Comparison of ENCODE assay signal across 1 cellular context in the genomic region with DNA sequence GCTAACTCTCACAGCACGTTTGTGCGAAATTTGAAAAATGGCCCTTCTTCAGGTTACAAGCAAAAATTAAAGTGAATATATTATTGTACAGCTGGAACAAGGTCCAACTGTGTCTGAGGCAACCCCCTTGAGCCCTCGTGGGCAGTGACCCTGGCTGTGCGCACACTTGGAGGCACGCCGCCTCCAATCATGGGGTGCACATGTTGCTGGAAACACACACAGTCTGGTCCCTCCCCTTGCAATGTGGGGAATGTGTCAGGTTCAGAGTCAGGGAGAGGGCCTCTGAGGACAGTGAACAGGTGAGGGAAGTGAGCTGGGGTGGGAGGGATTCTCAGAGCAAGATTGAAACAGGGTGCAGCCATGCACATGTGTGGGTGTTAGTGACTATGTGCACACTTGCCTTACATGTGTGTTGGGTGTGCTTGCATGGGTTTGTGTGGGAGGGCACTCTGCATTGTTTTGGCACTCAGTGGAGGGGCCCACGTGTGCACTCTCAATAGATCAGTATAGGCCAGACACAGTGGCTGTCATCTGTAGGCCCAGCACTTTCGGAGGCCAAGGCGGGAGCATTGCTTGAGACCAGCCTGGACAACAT.
TF ChIP-seq lines count a peak whose summit lies in the region.

No MANE protein-coding gene starts in this region.

TF ChIP-seq in WTC11, 78 proteins besides CTCF, POLR2A, EP300 and RAD21 (continued from another document):
- no peak for TF ChIP-seq ZNF532 (CRISPR knock-in tag; IDR thresholded peaks at IDR 0.05; ENCODE audit: borderline replicate concordance)
- TF ChIP-seq, protein P1, sequence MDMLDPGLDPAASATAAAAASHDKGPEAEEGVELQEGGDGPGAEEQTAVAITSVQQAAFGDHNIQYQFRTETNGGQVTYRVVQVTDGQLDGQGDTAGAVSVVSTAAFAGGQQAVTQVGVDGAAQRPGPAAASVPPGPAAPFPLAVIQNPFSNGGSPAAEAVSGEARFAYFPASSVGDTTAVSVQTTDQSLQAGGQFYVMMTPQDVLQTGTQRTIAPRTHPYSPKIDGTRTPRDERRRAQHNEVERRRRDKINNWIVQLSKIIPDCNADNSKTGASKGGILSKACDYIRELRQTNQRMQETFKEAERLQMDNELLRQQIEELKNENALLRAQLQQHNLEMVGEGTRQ (CRISPR knock-in tag; IDR thresholded peaks at IDR 0.05): no peak
- TF ChIP-seq ZNF416 (CRISPR knock-in tag; IDR thresholded peaks at IDR 0.05): no peak
- TF ChIP-seq TP53 (CRISPR knock-in tag; IDR thresholded peaks at IDR 0.05): no peak
- no peak for TF ChIP-seq ZBTB43 (CRISPR knock-in tag; IDR thresholded peaks at IDR 0.05)
